10 cellular contexts compared by ENCODE assay signal in the genomic region with DNA sequence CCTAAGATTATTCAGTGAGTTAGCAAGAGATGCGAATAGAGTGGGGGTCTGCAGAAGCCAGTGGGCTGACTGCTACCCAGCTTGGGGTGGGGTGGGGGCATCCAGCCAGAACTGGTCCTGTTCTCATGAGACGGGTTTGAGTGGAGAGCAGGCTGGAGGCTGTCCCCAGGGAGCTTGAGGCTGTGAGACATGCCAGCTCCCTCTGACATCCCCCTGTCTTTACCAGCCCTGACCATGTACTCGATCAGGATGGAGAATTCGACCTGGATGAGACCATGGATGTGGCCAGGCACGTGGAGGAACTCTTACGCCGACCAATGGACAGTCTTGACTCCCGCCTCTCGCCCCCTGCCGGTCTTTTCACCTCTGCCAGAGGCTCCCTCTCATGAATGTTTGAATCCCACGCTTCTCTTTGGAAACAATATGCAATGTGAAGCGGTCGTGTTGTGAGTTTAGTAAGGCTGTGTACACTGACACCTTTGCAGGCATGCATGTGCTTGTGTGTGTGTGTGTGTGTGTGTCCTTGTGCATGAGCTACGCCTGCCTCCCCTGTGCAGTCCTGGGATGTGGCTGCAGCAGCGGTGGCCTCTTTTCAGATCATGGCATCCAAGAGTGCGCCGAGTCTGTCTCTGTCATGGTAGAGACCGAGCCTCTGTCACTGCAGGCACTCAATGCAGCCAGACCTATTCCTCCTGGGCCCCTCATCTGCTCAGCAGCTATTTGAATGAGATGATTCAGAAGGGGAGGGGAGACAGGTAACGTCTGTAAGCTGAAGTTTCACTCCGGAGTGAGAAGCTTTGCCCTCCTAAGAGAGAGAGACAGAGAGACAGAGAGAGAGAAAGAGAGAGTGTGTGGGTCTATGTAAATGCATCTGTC. TPM values are rescaled to one million over a fixed set of nuclear protein-coding genes. Genes with fewer than 3 reads are reported as not detected.
DNase-seq lines count a peak whose midpoint lies in the region; ATAC-seq, FAIRE-seq and TF ChIP-seq lines count a peak whose summit lies in the region.
"Had no signal": no experiment of that assay in that cellular context is flagged by ENCODE, and none has a peak within 500 bp of the region (broad histone marks: within the 10 kb centered on the region; RNA-seq: fewer than 3 reads in every experiment).

No MANE protein-coding gene starts in this region.

- H3K4me1 Mint-ChIP-seq in astrocyte (ENCODE audit: low read depth, unreplicated experiment) (peaks cover 9% of the 10 kb centered on the region), mesothelial cell of epicardium (peaks cover 31% of the 10 kb centered on the region)

- H3K9me3 ChIP-seq in right atrium auricular region (no peaks in the 10 kb centered on the region), astrocyte (ENCODE audit: insufficient read depth, low read depth, low read length) (no peaks in the 10 kb centered on the region), uterus (no peaks in the 10 kb centered on the region)
- H3K9me3 ChIP-seq: SJCRH30 had no signal

- H3K27ac ChIP-seq in right atrium auricular region (peak overlapping the region; percentile 79), astrocyte (ENCODE audit: low read depth, low read length) (no peak overlapping the region), uterus (peak overlapping the region; percentile 90 to 94)

- FAIRE-seq in astrocyte (lab: Jason Lieb, UNC): no peak

- DNase-seq in right atrium auricular region (ENCODE audit: low spot score): no peak
- DNase-seq in Right ventricle myocardium superior: no peak
- DNase-seq in astrocyte (ENCODE audit: low read depth): no peak
- no peak for DNase-seq in mesothelial cell of epicardium (ENCODE audit: low spot score in 2 of 2, unreplicated experiment in 2 of 2)
- peak; percentile 27 to 42 for DNase-seq in uterus
- DNase-seq in anterior cingulate cortex (lab: John Stamatoyannopoulos, UW): no peak
- no peak for DNase-seq in NCI-H146 (lab: John Stamatoyannopoulos, UW)
- DNase-seq: DND-41 had no signal

- TF ChIP-seq CTCF in right atrium auricular region (IDR thresholded peaks at IDR 0.05) (no peak), astrocyte (IDR thresholded peaks at IDR 0.05; ENCODE audit: insufficient read depth, low read depth, low read length) (no peak), mesothelial cell of epicardium (IDR thresholded peaks at IDR 0.05; ENCODE audit: unreplicated experiment) (no peak), uterus (IDR thresholded peaks at IDR 0.05) (peak in 1 of 4 experiments; percentile 10)

- TF ChIP-seq POLR2A in uterus (IDR thresholded peaks at IDR 0.05): no peak

- H3K4me1 ChIP-seq in right atrium auricular region (peaks cover 0 to 29% of the 10 kb centered on the region in 2 donors), astrocyte (ENCODE audit: insufficient read depth, low read length) (peaks cover 6% of the 10 kb centered on the region), uterus (peaks cover 10% of the 10 kb centered on the region in 2 donors)

- no peaks in the 10 kb centered on the region for H3K79me2 ChIP-seq in astrocyte (ENCODE audit: insufficient read depth, low read length)

- H3K9me3 Mint-ChIP-seq in astrocyte (ENCODE audit: unreplicated experiment) (no peaks in the 10 kb centered on the region), mesothelial cell of epicardium (no peaks in the 10 kb centered on the region)

- H3K4me2 ChIP-seq in astrocyte (ENCODE audit: low read length): no peak overlapping the region

- peaks cover 17% of the 10 kb centered on the region for H3K36me3 Mint-ChIP-seq in astrocyte (ENCODE audit: low read depth, unreplicated experiment)
- H3K36me3 Mint-ChIP-seq in mesothelial cell of epicardium: peaks cover 8% of the 10 kb centered on the region

- H3K4me3 ChIP-seq in right atrium auricular region: no peak overlapping the region
- no peak overlapping the region for H3K4me3 ChIP-seq in astrocyte (ENCODE audit: insufficient read depth, low read depth, low read length)
- H3K4me3 ChIP-seq in uterus: no peak overlapping the region
- H3K4me3 ChIP-seq: SJCRH30 had no signal

- ATAC-seq in Right ventricle myocardium superior (ENCODE audit: poor library complexity) (no peak), GM18517 (IDR thresholded peaks at IDR 0.05; ENCODE audit: unreplicated experiment) (no peak)

- H3K4me3 Mint-ChIP-seq in astrocyte (ENCODE audit: unreplicated experiment) (no peak overlapping the region), mesothelial cell of epicardium (no peak overlapping the region)

- no peaks in the 10 kb centered on the region for H3K27me3 Mint-ChIP-seq in astrocyte (ENCODE audit: low read depth, unreplicated experiment)
- no peaks in the 10 kb centered on the region for H3K27me3 Mint-ChIP-seq in mesothelial cell of epicardium (ENCODE audit: low read depth)

- H3K9ac ChIP-seq in astrocyte (ENCODE audit: low read length): no peak overlapping the region

- H4K20me1 ChIP-seq in astrocyte (ENCODE audit: insufficient read depth, low read length): peaks cover 7% of the 10 kb centered on the region

- H3K27me3 ChIP-seq in right atrium auricular region (no peaks in the 10 kb centered on the region), astrocyte (ENCODE audit: insufficient read depth, low read length) (no peaks in the 10 kb centered on the region), uterus (no peaks in the 10 kb centered on the region)
- H3K27me3 ChIP-seq: SJCRH30 had no signal

- H2AFZ ChIP-seq in astrocyte (ENCODE audit: low read depth, low read length): no peak overlapping the region

- intact Hi-C loops in Right ventricle myocardium superior (cut with DNase I) (no loop called here), uterus (cut with DNase I; ENCODE audit: low total_unique reads) (no loop called here)

- H3K27ac Mint-ChIP-seq in astrocyte (ENCODE audit: unreplicated experiment) (peak overlapping the region; percentile 34), mesothelial cell of epicardium (peak overlapping the region; percentile 97)

- H3K36me3 ChIP-seq in right atrium auricular region (peaks cover 63% of the 10 kb centered on the region), astrocyte (ENCODE audit: insufficient read depth, low read length) (peaks cover 6% of the 10 kb centered on the region), uterus (no peaks in the 10 kb centered on the region)

RNA-seq across cellular contexts. Expression of a gene that starts 22.2 kb away (rescaled TPM):
- total RNA-seq in right atrium auricular region: 10 to 100 TPM; 16.9 to 51.2 TPM
- total RNA-seq in Right ventricle myocardium superior: 14.9 TPM
- total RNA-seq in astrocyte: 0.77 and 1.9 TPM in 2 replicates
- 9.5 to 11.7 TPM (median 11.2 TPM) in 3 replicates for total RNA-seq in mesothelial cell of epicardium
- total RNA-seq in uterus: 10 to 100 TPM; 30.7 to 69.2 (median 33.9) TPM

RNA-seq across cellular contexts. Expression of a gene that starts 34.3 kb away (rescaled TPM):
- 10 to 100 TPM; 31.4 to 49.1 TPM for total RNA-seq in right atrium auricular region
- total RNA-seq in Right ventricle myocardium superior: 30.0 TPM
- 23.1 and 23.7 TPM in 2 replicates for total RNA-seq in astrocyte
- total RNA-seq in mesothelial cell of epicardium: 47.7 to 52.3 TPM (median 50.6 TPM) in 3 replicates
- 100 to 1,000 TPM in 3 of 4 donors, 10 to 100 TPM in 1; 72.1 to 187 (median 144) TPM for total RNA-seq in uterus

Comparison
In these comparisons a context has a peak if more than half of its experiments do, and no peak if none do; other contexts are left out.
1. DNase-seq: peak in uterus (2 of 2); none in right atrium auricular region (single experiment), Right ventricle myocardium superior (single experiment), astrocyte (single experiment), mesothelial cell of epicardium (0 of 2), anterior cingulate cortex (0 of 58) and NCI-H146 (single experiment).